In the genomic region with DNA sequence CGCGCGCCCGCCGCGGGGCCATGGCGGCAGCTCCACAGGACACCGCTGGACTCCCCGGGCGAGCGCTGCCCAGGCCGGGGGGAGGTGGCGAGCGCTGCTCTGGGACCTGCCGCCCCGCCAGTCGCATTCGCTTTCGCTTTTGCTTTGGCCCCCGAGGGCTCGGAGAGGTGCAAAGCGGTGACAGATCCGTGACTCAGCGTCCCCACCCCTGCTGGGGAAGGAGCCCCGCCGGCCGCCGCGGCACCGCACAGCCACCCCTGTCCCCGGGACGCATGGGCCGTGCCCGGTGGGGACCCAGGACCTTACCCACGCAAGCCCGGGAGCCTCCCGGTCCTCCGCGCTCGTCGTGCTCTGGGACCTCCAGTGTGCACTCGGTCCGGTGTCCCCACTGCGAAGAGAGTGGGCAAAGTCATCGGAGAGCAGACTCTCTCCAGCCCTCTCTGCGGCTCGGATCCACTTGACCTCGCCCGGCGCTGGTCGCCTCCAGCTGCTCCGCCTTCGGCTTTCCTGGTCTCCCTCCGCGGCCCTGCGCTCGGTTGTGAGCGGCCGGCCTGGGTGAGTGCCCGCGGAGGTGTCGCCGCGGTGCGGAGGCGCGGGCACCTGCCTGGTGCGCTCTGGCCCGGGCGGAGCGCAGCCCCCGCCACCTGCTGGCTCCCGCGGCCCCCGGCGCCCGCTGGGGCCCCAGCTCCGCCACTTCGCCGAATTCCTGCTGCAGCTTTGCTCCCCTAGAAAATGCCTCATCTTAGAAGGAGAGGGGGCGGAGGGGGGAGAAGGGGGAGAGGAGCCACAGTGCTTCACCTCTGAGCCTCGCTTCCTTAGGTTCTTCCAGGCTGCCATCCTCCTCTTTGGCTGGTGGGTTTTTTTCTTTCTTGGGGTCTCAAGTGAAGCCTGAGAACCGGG, we compare ENCODE assay signal across 8 cellular contexts.
DNase-seq lines count a peak whose midpoint lies in the region; ATAC-seq lines count a peak whose summit lies in the region.

A gene with protein sequence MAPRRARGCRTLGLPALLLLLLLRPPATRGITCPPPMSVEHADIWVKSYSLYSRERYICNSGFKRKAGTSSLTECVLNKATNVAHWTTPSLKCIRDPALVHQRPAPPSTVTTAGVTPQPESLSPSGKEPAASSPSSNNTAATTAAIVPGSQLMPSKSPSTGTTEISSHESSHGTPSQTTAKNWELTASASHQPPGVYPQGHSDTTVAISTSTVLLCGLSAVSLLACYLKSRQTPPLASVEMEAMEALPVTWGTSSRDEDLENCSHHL (minus strand): TSS at position 73 of the 900 bp plus-strand sequence. CDS start 51 bp downstream, at position 22.

- peak; percentile 76 for DNase-seq in ELF-1 (ENCODE audit: low read depth, low spot score)
- peak; percentile 56 for DNase-seq in HuH-7.5 (ENCODE audit: low spot score)
- DNase-seq in T1000 (lab: John Stamatoyannopoulos, UW): peak; percentile 41
- DNase-seq in astrocyte of the hippocampus (ENCODE audit: low read depth, low spot score): peak; percentile 85
- DNase-seq in superior temporal gyrus (ENCODE audit: extremely low spot score): no peak

- no peaks in the 10 kb centered on the region for H3K36me3 ChIP-seq in iPS-15b (ENCODE audit: control insufficient read depth, insufficient read depth, low read length)

- H3K27ac ChIP-seq in skin epidermis: peak within 1 kb of the TSS; percentile 67 to 100 (median 94)

- no peaks in the 10 kb centered on the region for H3K9me3 ChIP-seq in iPS-15b (ENCODE audit: control insufficient read depth, insufficient read depth, low read length)

- no peaks in the 10 kb centered on the region for H3K4me1 ChIP-seq in iPS-15b (ENCODE audit: control insufficient read depth, insufficient read depth, low read length)

- H3K4me3 ChIP-seq in iPS-15b (ENCODE audit: low read depth, low read length): peak within 1 kb of the TSS; percentile 80
- peak within 1 kb of the TSS; percentile 46 to 99 (median 86) for H3K4me3 ChIP-seq in skin epidermis

- H3K27me3 ChIP-seq in iPS-15b (ENCODE audit: control insufficient read depth, insufficient read depth, low read length): peaks cover 45% of the 10 kb centered on the region

- peak within 1 kb of the TSS; percentile 60 for H3K9ac ChIP-seq in iPS-15b (ENCODE audit: low read depth, low read length)

- peak; percentile 55 for ATAC-seq in GM21515 (IDR thresholded peaks at IDR 0.05; ENCODE audit: unreplicated experiment)
